Comparison of ENCODE assay signal across 37 cellular contexts in the genomic region with DNA sequence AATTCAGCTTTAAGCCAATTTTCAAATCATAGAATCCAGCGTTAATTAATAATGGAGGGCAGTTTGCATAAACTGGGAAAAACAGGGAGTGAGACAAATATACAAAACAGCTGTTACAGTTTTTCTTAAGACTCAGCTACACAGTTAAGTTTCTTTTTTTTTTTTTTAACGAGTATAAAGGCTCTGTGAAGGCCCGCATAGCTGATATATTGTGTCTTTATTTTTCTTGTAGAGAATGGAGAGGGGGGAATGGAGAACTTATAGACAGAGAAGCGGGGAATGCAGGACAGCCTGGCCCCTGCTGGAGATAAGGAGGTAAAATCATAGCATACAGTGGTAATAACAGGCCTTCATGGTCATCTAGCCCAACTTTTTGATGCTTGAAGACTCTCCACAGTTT.
"Had no signal": no experiment of that assay in that cellular context is flagged by ENCODE, and none has a peak within 500 bp of the region (broad histone marks: within the 10 kb centered on the region; RNA-seq: fewer than 3 reads in every experiment).

No MANE protein-coding gene starts in this region.

- H3K36me3 ChIP-seq: adrenal gland, colonic mucosa, Peyer's patch, SJSA1 had no signal

- H3K27me3 Mint-ChIP-seq: activated CD4-positive, alpha-beta memory T cell treated with anti-CD3 and anti-CD28 coated beads for 36 hours; activated CD4-positive, alpha-beta T cell treated with anti-CD3 and anti-CD28 coated beads for 36 hours had no signal

- H3K4me3 Mint-ChIP-seq: activated CD4-positive, alpha-beta memory T cell treated with anti-CD3 and anti-CD28 coated beads for 36 hours; activated CD4-positive, alpha-beta T cell treated with anti-CD3 and anti-CD28 coated beads for 36 hours; activated naive CD4-positive, alpha-beta T cell treated with anti-CD3 and anti-CD28 coated beads for 36 hours; activated T-cell treated with anti-CD3 and anti-CD28 coated beads, Interleukin-2, amount 50 U/mL, for 4 hours; activated T-helper 1 cell treated with anti-CD3 and anti-CD28 coated beads, Interleukin-12 subunit alpha, Interleukin-12 subunit beta, Interleukin-2, Interleukin-4 antibody, amounts not matched to agents 30 ng/mL and 10 ng/mL and 1 ng/mL, durations not matched to agents 14 hours and 24 hours and 36 hours; T-helper 1 cell treated with Interleukin-12 subunit alpha and Interleukin-12 subunit beta and Interleukin-4 antibody, amounts not matched to agents 30 μg/mL and 1 μg/mL, for 36 hours; T-helper 2 cell treated with Interferon-gamma antibody and Interleukin-4, amounts not matched to agents 5 μg/mL and 100 μg/mL, for 36 hours; WTC11 had no signal

- H3K27ac ChIP-seq: adrenal gland, body of pancreas, colonic mucosa, Peyer's patch, SJSA1 had no signal

- H3K36me3 Mint-ChIP-seq: activated CD4-positive, alpha-beta memory T cell treated with anti-CD3 and anti-CD28 coated beads for 36 hours; activated naive CD4-positive, alpha-beta T cell treated with anti-CD3 and anti-CD28 coated beads, Interleukin-2, amount 50 U/mL, for 72 hours; WTC11 had no signal

- H3K4me3 ChIP-seq: adrenal gland, body of pancreas, colonic mucosa, Peyer's patch, SJSA1 had no signal

- H3K27me3 ChIP-seq: adrenal gland, body of pancreas, colonic mucosa, Peyer's patch, SJSA1 had no signal

- H3K4me1 ChIP-seq: body of pancreas, colonic mucosa, SJSA1 had no signal

- DNase-seq: activated CD4-positive, alpha-beta memory T cell treated with anti-CD3 and anti-CD28 coated beads for 36 hours; activated CD4-positive, alpha-beta T cell treated with anti-CD3 and anti-CD28 coated beads for 36 hours; activated CD4-positive, alpha-beta T cell treated with anti-CD3 and anti-CD28 coated beads, Interleukin-2, amount 50 U/mL, for 1 hour; activated CD8-positive, alpha-beta memory T cell treated with anti-CD3 and anti-CD28 coated beads, Interleukin-2, amount 50 U/mL, for 4 hours; activated gamma-delta T cell treated with Interleukin-2 at 50 U/mL for 16 hours; activated naive CD4-positive, alpha-beta T cell treated with anti-CD3 and anti-CD28 coated beads for 36 hours; activated T-cell treated with anti-CD3 and anti-CD28 coated beads for 4 hours; activated T-cell treated with anti-CD3 and anti-CD28 coated beads, Interleukin-2, amount 50 U/mL, for 4 hours; adrenal gland; body of pancreas; caudate nucleus; cerebellar nuclear complex; colonic mucosa; MM.1S; MV-4-11; NCI-H1092; NCI-H1417; NCI-H146; NCI-H187; NCI-H2029 treated with DMSO at 0.1 percent for 48 hours; NCI-H2107; NCI-H2171 treated with DMSO at 0.1 percent for 48 hours; NCI-H2227 treated with DMSO at 0.1 percent for 48 hours; NCI-H446 treated with DMSO at 0.1 percent for 48 hours; NCI-H524; PC-3; Peyer's patch; RPMI8226; SHP77 treated with DMSO at 0.1 percent for 48 hours; SK-N-SH had no signal

- ATAC-seq: activated CD4-positive, alpha-beta T cell treated with anti-CD3 and anti-CD28 coated beads for 36 hours; activated CD4-positive, CD25-positive, alpha-beta regulatory T cell treated with anti-CD3 and anti-CD28 coated beads, Interleukin-2, amount 50 U/mL, for 24 hours; activated naive CD4-positive, alpha-beta T cell treated with anti-CD3 and anti-CD28 coated beads, Interleukin-2, amount 50 U/mL, for 72 hours; activated T-cell treated with anti-CD3 and anti-CD28 coated beads, Interleukin-2, amount 50 U/mL, for 4 hours; body of pancreas; PC-3; WTC11 had no signal

- H3K9me3 Mint-ChIP-seq: activated CD4-positive, alpha-beta memory T cell treated with anti-CD3 and anti-CD28 coated beads for 36 hours; activated naive CD4-positive, alpha-beta T cell treated with anti-CD3 and anti-CD28 coated beads for 36 hours; activated naive CD4-positive, alpha-beta T cell treated with anti-CD3 and anti-CD28 coated beads, Interleukin-2, amount 50 U/mL, for 72 hours; activated T-cell treated with anti-CD3 and anti-CD28 coated beads, Interleukin-2, amount 50 U/mL, for 4 hours; activated T-helper 1 cell treated with anti-CD3 and anti-CD28 coated beads, Interleukin-12 subunit alpha, Interleukin-12 subunit beta, Interleukin-2, Interleukin-4 antibody, amounts not matched to agents 30 ng/mL and 10 ng/mL and 1 ng/mL, durations not matched to agents 14 hours and 24 hours and 36 hours; T-helper 1 cell treated with Interleukin-12 subunit alpha and Interleukin-12 subunit beta and Interleukin-4 antibody, amounts not matched to agents 30 μg/mL and 1 μg/mL, for 36 hours; T-helper 2 cell treated with Interferon-gamma antibody and Interleukin-4, amounts not matched to agents 5 μg/mL and 100 μg/mL, for 36 hours; WTC11 had no signal

- H3K9me3 ChIP-seq: adrenal gland, body of pancreas, colonic mucosa, Peyer's patch, SJSA1, SK-N-SH had no signal

- H3K27ac Mint-ChIP-seq: activated CD4-positive, alpha-beta memory T cell treated with anti-CD3 and anti-CD28 coated beads for 36 hours; activated CD4-positive, alpha-beta T cell treated with anti-CD3 and anti-CD28 coated beads for 36 hours; activated naive CD4-positive, alpha-beta T cell treated with anti-CD3 and anti-CD28 coated beads for 36 hours; activated naive CD4-positive, alpha-beta T cell treated with anti-CD3 and anti-CD28 coated beads, Interleukin-2, amount 50 U/mL, for 72 hours; activated T-helper 1 cell treated with anti-CD3 and anti-CD28 coated beads, Interleukin-12 subunit alpha, Interleukin-12 subunit beta, Interleukin-2, Interleukin-4 antibody, amounts not matched to agents 30 ng/mL and 10 ng/mL and 1 ng/mL, durations not matched to agents 14 hours and 24 hours and 36 hours; T-helper 1 cell treated with Interleukin-12 subunit alpha and Interleukin-12 subunit beta and Interleukin-4 antibody, amounts not matched to agents 30 μg/mL and 1 μg/mL, for 36 hours; T-helper 2 cell treated with Interferon-gamma antibody and Interleukin-4, amounts not matched to agents 5 μg/mL and 100 μg/mL, for 36 hours; WTC11 had no signal
